In the genomic region with DNA sequence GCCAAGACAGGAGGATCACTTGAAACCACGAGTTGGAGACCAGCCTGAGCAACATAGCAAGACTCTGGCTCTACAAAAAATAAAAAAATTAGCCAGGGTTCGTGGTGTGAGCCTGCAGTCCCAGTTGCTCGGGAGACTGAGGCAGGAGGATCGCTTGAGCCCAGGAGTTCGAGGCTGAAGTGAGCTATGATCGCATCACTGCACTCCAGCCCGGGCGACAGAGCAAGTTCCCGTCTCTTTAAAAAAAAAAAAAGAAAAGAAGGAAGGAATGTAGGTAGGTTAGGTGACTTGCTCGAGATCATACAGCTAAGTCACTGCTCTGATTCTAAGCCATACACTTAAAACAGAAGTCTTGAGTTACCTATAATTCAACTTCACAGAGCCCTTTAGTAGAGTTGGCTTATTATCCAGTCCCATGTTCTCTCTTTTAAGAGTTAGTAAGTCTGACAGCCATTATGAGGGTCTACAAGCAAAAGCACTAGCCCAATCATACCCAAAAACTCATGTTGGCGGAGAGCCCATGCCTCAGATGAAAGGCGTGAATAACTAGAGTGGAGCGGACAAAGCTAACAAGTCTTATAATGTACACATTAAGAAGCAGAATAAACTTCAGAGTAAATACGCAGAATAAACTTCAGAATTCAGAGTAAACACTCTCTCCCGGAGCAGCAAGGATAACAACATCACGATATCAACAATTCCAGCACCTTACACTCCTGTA, we compare ENCODE assay signal across 8 cellular contexts. TPM values are rescaled to one million over a fixed set of nuclear protein-coding genes. Genes with fewer than 3 reads are reported as not detected.
DNase-seq lines count a peak whose midpoint lies in the region; ATAC-seq and TF ChIP-seq lines count a peak whose summit lies in the region.

No MANE protein-coding gene starts in this region.

- peaks cover 28% of the 10 kb centered on the region for H3K4me1 Mint-ChIP-seq in chondrocyte (ENCODE audit: low read depth)

- peak overlapping the region; percentile 99 for H3K4me3 ChIP-seq in GM12875 (ENCODE audit: low read depth, low read length)
- H3K4me3 ChIP-seq in muscle layer of duodenum (ENCODE audit: low read depth in 1 of 2, low read length in 2 of 2): peak overlapping the region; percentile 81 to 97

- H3K27ac Mint-ChIP-seq in chondrocyte (ENCODE audit: unreplicated experiment): peak overlapping the region; percentile 99

- H3K27me3 Mint-ChIP-seq in chondrocyte (ENCODE audit: low read depth): no peaks in the 10 kb centered on the region

- H3K9me3 ChIP-seq in muscle layer of duodenum (ENCODE audit: control insufficient read depth in 1 of 2, low read length in 2 of 2): no peaks in the 10 kb centered on the region

- no peaks in the 10 kb centered on the region for H3K9me3 Mint-ChIP-seq in chondrocyte (ENCODE audit: low read depth)

- H3K4me1 ChIP-seq in muscle layer of duodenum (ENCODE audit: control insufficient read depth in 1 of 2, insufficient read depth in 2 of 2, low read length in 2 of 2): peaks cover 0 to 13% of the 10 kb centered on the region in 2 donors

- DNase-seq in NCI-H524 treated with DMSO at 0.1 percent for 48 hours (lab: John Stamatoyannopoulos, UW) (peak; percentile 25), chondrocyte (ENCODE audit: low spot score) (no peak), NCI-H1417 treated with DMSO at 0.1 percent for 48 hours (lab: John Stamatoyannopoulos, UW) (no peak), HuH-7.5 (ENCODE audit: low spot score) (no peak)
- no peak for DNase-seq in activated effector memory CD4-positive, alpha-beta T cell treated with anti-CD3 and anti-CD28 coated beads, Interleukin-2, amount 50 U/mL, for 16 hours

- H3K36me3 ChIP-seq in muscle layer of duodenum (ENCODE audit: control insufficient read depth in 1 of 2, insufficient read depth in 2 of 2, low read length in 2 of 2): peaks cover 0 to 5% of the 10 kb centered on the region in 2 donors

- TF ChIP-seq CTCF in GM12875 (IDR thresholded peaks at IDR 0.05; ENCODE audit: borderline replicate concordance, insufficient read depth, low read depth, low read length): no peak
- TF ChIP-seq CTCF in chondrocyte (IDR thresholded peaks at IDR 0.05): no peak

- H3K36me3 Mint-ChIP-seq in chondrocyte (ENCODE audit: low read depth): no peaks in the 10 kb centered on the region

- H3K4me3 Mint-ChIP-seq in chondrocyte (ENCODE audit: unreplicated experiment): peak overlapping the region; percentile 89

- peak overlapping the region; percentile 88 for H3K27ac ChIP-seq in muscle layer of duodenum (ENCODE audit: low read length)

- no peak for ATAC-seq in HG03354 (IDR thresholded peaks at IDR 0.05; ENCODE audit: poor library complexity, severe bottlenecking, unreplicated experiment)

- no peaks in the 10 kb centered on the region for H3K27me3 ChIP-seq in muscle layer of duodenum (ENCODE audit: low read depth, low read length)

RNA-seq across cellular contexts. Expression of a gene that starts 0.8 kb away (rescaled TPM):
- total RNA-seq in chondrocyte: 30.8 to 32.2 TPM (median 32.0 TPM) in 3 replicates

RNA-seq across cellular contexts. Expression of a gene that starts 0.9 kb away (rescaled TPM):
- total RNA-seq in chondrocyte: 1.00 to 1.4 TPM (median 1.0 TPM) in 3 replicates
